Comparison of ENCODE assay signal across 24 cellular contexts in the genomic region with DNA sequence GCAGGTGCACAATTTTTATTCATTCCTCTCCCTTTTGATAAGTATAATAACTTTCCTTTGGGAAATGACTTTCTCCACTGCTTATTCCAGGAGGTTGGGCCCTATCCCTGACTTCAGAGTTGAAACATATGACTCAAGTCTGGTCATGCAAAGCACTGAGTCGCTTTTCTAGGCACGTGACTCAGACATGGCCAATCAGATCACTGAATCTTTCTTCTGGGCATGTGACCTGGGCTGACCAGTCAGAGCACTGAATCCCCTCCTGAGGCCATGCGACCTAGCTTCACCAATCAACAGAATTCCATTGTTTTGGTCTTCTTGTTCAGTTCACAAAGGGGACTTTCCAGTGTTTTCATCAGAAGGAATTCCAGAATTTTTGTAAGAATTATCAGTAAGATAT.
DNase-seq lines count a peak whose midpoint lies in the region; ATAC-seq, FAIRE-seq and TF ChIP-seq lines count a peak whose summit lies in the region.
"Had no signal": no experiment of that assay in that cellular context is flagged by ENCODE, and none has a peak within 500 bp of the region (broad histone marks: within the 10 kb centered on the region; RNA-seq: fewer than 3 reads in every experiment).

No MANE protein-coding gene starts in this region.

- H3K4me3 ChIP-seq in right atrium auricular region: no peak overlapping the region
- H3K4me3 ChIP-seq: lower lobe of right lung, SK-N-MC had no signal

- peak; percentile 88 for ATAC-seq in foreskin keratinocyte
- ATAC-seq in HG02798 (IDR thresholded peaks at IDR 0.05; ENCODE audit: poor library complexity, unreplicated experiment): no peak
- ATAC-seq: lower lobe of right lung, sciatic nerve had no signal

- no peaks in the 10 kb centered on the region for H3K9me3 ChIP-seq in right atrium auricular region
- H3K9me3 ChIP-seq: lower lobe of right lung had no signal

- H3K4me3 Mint-ChIP-seq in HFFc6: no peak overlapping the region
- H3K4me3 Mint-ChIP-seq: activated T-helper 1 cell treated with anti-CD3 and anti-CD28 coated beads, Interleukin-12 subunit alpha, Interleukin-12 subunit beta, Interleukin-2, Interleukin-4 antibody, amounts not matched to agents 30 ng/mL and 10 ng/mL and 1 ng/mL, durations not matched to agents 14 hours and 24 hours and 36 hours; CD4-positive, alpha-beta memory T cell; IgD-negative memory B cell; T-helper 1 cell treated with Interleukin-12 subunit alpha and Interleukin-12 subunit beta and Interleukin-4 antibody, amounts not matched to agents 30 μg/mL and 1 μg/mL, for 36 hours had no signal

- TF ChIP-seq CTCF in HFFc6 (IDR thresholded peaks at IDR 0.05) (no peak), foreskin keratinocyte (conservative IDR thresholded peaks at IDR 0.05) (no peak), right atrium auricular region (IDR thresholded peaks at IDR 0.05) (no peak), GM20000 (IDR thresholded peaks at IDR 0.05; ENCODE audit: extremely low read depth, missing control alignments) (no peak)

- no peaks in the 10 kb centered on the region for H3K9me3 Mint-ChIP-seq in HFFc6
- H3K9me3 Mint-ChIP-seq: activated T-helper 1 cell treated with anti-CD3 and anti-CD28 coated beads, Interleukin-12 subunit alpha, Interleukin-12 subunit beta, Interleukin-2, Interleukin-4 antibody, amounts not matched to agents 30 ng/mL and 10 ng/mL and 1 ng/mL, durations not matched to agents 14 hours and 24 hours and 36 hours; IgD-negative memory B cell; T-helper 1 cell treated with Interleukin-12 subunit alpha and Interleukin-12 subunit beta and Interleukin-4 antibody, amounts not matched to agents 30 μg/mL and 1 μg/mL, for 36 hours had no signal

- H3K27me3 Mint-ChIP-seq in HFFc6 (ENCODE audit: insufficient read depth): no peaks in the 10 kb centered on the region

- H3K4me1 ChIP-seq in foreskin keratinocyte (peaks cover 11% of the 10 kb centered on the region), right atrium auricular region (peaks cover 3 to 16% of the 10 kb centered on the region in 2 donors)
- H3K4me1 ChIP-seq: lower lobe of right lung had no signal

- peaks cover 34% of the 10 kb centered on the region for H3K4me1 Mint-ChIP-seq in HFFc6 (ENCODE audit: low read depth)
- H3K4me1 Mint-ChIP-seq: CD4-positive, alpha-beta memory T cell; IgD-negative memory B cell had no signal

- H3K27me3 ChIP-seq in foreskin keratinocyte (no peaks in the 10 kb centered on the region), right atrium auricular region (no peaks in the 10 kb centered on the region)

- H3K27ac ChIP-seq in foreskin keratinocyte: no peak overlapping the region
- H3K27ac ChIP-seq in right atrium auricular region: no peak overlapping the region
- H3K27ac ChIP-seq: lower lobe of right lung, parathyroid adenoma, RWPE1, SK-N-MC had no signal

- H3K27ac Mint-ChIP-seq in HFFc6: no peak overlapping the region
- H3K27ac Mint-ChIP-seq: activated T-helper 1 cell treated with anti-CD3 and anti-CD28 coated beads, Interleukin-12 subunit alpha, Interleukin-12 subunit beta, Interleukin-2, Interleukin-4 antibody, amounts not matched to agents 30 ng/mL and 10 ng/mL and 1 ng/mL, durations not matched to agents 14 hours and 24 hours and 36 hours; CD4-positive, alpha-beta memory T cell; IgD-negative memory B cell; T-helper 1 cell treated with Interleukin-12 subunit alpha and Interleukin-12 subunit beta and Interleukin-4 antibody, amounts not matched to agents 30 μg/mL and 1 μg/mL, for 36 hours had no signal

- H3K36me3 Mint-ChIP-seq in HFFc6 (ENCODE audit: low read depth): no peaks in the 10 kb centered on the region
- H3K36me3 Mint-ChIP-seq: CD4-positive, alpha-beta memory T cell; IgD-negative memory B cell had no signal

- DNase-seq in ELR (ENCODE audit: low read depth): peak; percentile 54
- DNase-seq in HFFc6: peak; percentile 16
- DNase-seq in RCC 7860 (ENCODE audit: low spot score): peak; percentile 17
- no peak for DNase-seq in foreskin keratinocyte
- no peak for DNase-seq in right atrium auricular region (ENCODE audit: low spot score)
- no peak for DNase-seq in GM20000 (ENCODE audit: low spot score)
- DNase-seq: activated naive CD4-positive, alpha-beta T cell treated with anti-CD3 and anti-CD28 coated beads, Interleukin-2, amount 50 U/mL, for 16 hours; caudate nucleus; CD4-positive, alpha-beta memory T cell; glutamatergic neuron; H7; kidney; lower lobe of right lung; NCI-H524 treated with DMSO at 0.1 percent for 48 hours; stimulated activated naive CD4-positive, alpha-beta T cell treated with Interleukin-2 at 50 U/mL for 16 hours had no signal

- no peaks in the 10 kb centered on the region for H3K36me3 ChIP-seq in right atrium auricular region
- H3K36me3 ChIP-seq: lower lobe of right lung had no signal

- no peak for FAIRE-seq in RCC 7860 (lab: Jason Lieb, UNC)
- FAIRE-seq: G401.6, kidney had no signal

Comparison
In these comparisons a context has a peak if more than half of its experiments do, and no peak if none do; other contexts are left out.
1. DNase-seq: peak in ELR (single experiment), HFFc6 (single experiment) and RCC 7860 (single experiment); none in foreskin keratinocyte (0 of 2), right atrium auricular region (single experiment) and GM20000 (single experiment).